8 cellular contexts compared by ENCODE assay signal in genomic region chr7:139230484-139230773, GRCh38. TPM values are rescaled to one million over a fixed set of nuclear protein-coding genes. Genes with fewer than 3 reads are reported as not detected.
DNase-seq lines count a peak whose midpoint lies in the region; ATAC-seq, FAIRE-seq and TF ChIP-seq lines count a peak whose summit lies in the region.

No MANE protein-coding gene starts in this region.

- H3K27ac Mint-ChIP-seq in chondrocyte (ENCODE audit: unreplicated experiment), result peak overlapping the region; percentile 99

- H3K9ac ChIP-seq in IMR-90 (ENCODE audit: low read depth, low read length), result peak overlapping the region; percentile 60
- peak overlapping the region; percentile 64 to 93 for H3K9ac ChIP-seq in mucosa of rectum (ENCODE audit: low read depth in 1 of 2, low read length in 2 of 2)

- in situ Hi-C loops in IMR-90 (cut with MboI; ENCODE audit: low sequenced_read_pairs), result no loop called here

- H2AK5ac ChIP-seq in IMR-90 (ENCODE audit: low read depth, low read length), result no peak overlapping the region

- no peak for FAIRE-seq in A549 (lab: Jason Lieb, UNC)

- no peak overlapping the region for H3K18ac ChIP-seq in IMR-90 (ENCODE audit: low read depth, low read length)

- H3K36me3 ChIP-seq in IMR-90 (ENCODE audit: control insufficient read depth, insufficient read depth, low read length), result no peaks in the 10 kb centered on the region
- no peaks in the 10 kb centered on the region for H3K36me3 ChIP-seq in mucosa of rectum (ENCODE audit: control insufficient read depth in 2 of 2, insufficient read depth in 2 of 2, low read length in 2 of 2)

- DNase-seq in A549 (ENCODE audit: low read depth in 1 of 2, low spot score in 1 of 2) (no peak), IMR-90 (no peak), chondrocyte (ENCODE audit: low spot score) (no peak), Kasumi-1 (lab: John Stamatoyannopoulos, UW) (no peak), NCI-H1092 (lab: John Stamatoyannopoulos, UW) (no peak), sciatic nerve (ENCODE audit: low spot score) (no peak), epidermal melanocyte (ENCODE audit: insufficient read length, low spot score) (no peak)

- peak overlapping the region; percentile 22; the same call in 1 of the 2 replicates for H4K91ac ChIP-seq in IMR-90 (ENCODE audit: insufficient read depth, low read depth, low read length)

- CTCF ChIA-PET in A549 (lab: Yijun Ruan, JAX), result interaction anchor here (0.6 to 1.1 kb wide), 3 partner anchors 12 to 110 kb away, joined by 3 to 5 read pairs (median 3); a partner anchor contains a TSS
- CTCF ChIA-PET in IMR-90 (lab: Yijun Ruan, JAX), result no interaction called here

- H3K56ac ChIP-seq in IMR-90 (ENCODE audit: extremely low read depth, insufficient read depth, low read length), result no peak overlapping the region

- peak overlapping the region; percentile 99 for H3K4me3 Mint-ChIP-seq in chondrocyte (ENCODE audit: unreplicated experiment)

- no TSS peak for BruUV-seq in IMR-90 (replicated peaks; lab: Mats Ljungman, UMichigan)

- no peaks in the 10 kb centered on the region for H3K9me3 Mint-ChIP-seq in chondrocyte (ENCODE audit: low read depth)

- H2AFZ ChIP-seq in IMR-90 (replicated peaks; ENCODE audit: low read length, poor library complexity), result peak overlapping the region; percentile 97

- intact Hi-C loops in IMR-90 (cut with micrococcal nuclease) (loop anchor here (2.0 to 5.0 kb wide), 2 partner anchors 98 to 122 kb away; partner anchors contain the start of gene ZC3HAV1), sciatic nerve (cut with DNase I) (no loop called here)

- H3K9me3 ChIP-seq in A549 (no peaks in the 10 kb centered on the region), IMR-90 (ENCODE audit: control insufficient read depth, insufficient read depth, low read length) (no peaks in the 10 kb centered on the region), mucosa of rectum (ENCODE audit: control insufficient read depth in 2 of 2, low read length in 2 of 2) (no peaks in the 10 kb centered on the region)

- peak overlapping the region; percentile 44 to 66 for H4K8ac ChIP-seq in IMR-90 (ENCODE audit: low read depth in 2 of 2, low read length in 2 of 2)

- TF ChIP-seq RAD21 in A549 (conservative IDR thresholded peaks at IDR 0.05 in 1 of 2, IDR thresholded peaks at IDR 0.05 in 1 of 2), result no peak
- TF ChIP-seq RAD21 in IMR-90 (IDR thresholded peaks at IDR 0.05; ENCODE audit: low read length), result no peak

- no peak for TF ChIP-seq EP300 in A549 (IDR thresholded peaks at IDR 0.05)

- no peak for ATAC-seq in A549
- no peak for ATAC-seq in IMR-90 (ENCODE audit: low read depth)
- no peak for ATAC-seq in sciatic nerve

- H2BK120ac ChIP-seq in IMR-90 (ENCODE audit: low read depth, low read length), result no peak overlapping the region

- no peaks in the 10 kb centered on the region for H3K9me1 ChIP-seq in IMR-90 (ENCODE audit: insufficient read depth, low read length)

- peak overlapping the region; percentile 19 for H2AK9ac ChIP-seq in IMR-90 (replicated peaks; ENCODE audit: low read depth, low read length, poor library complexity)

- peak overlapping the region; percentile 58 to 96 for H3K27ac ChIP-seq in A549
- peak overlapping the region; percentile 49 for H3K27ac ChIP-seq in IMR-90 (ENCODE audit: insufficient read depth, low read length)
- H3K27ac ChIP-seq in mucosa of rectum (ENCODE audit: low read depth in 2 of 2, low read length in 2 of 2), result peak overlapping the region; percentile 91 to 92

- TF ChIP-seq CTCF in A549 (IDR thresholded peaks at IDR 0.05) (no peak), IMR-90 (conservative IDR thresholded peaks at IDR 0.05; ENCODE audit: low read depth, low read length) (no peak), chondrocyte (IDR thresholded peaks at IDR 0.05) (no peak)

- H3K27me3 ChIP-seq in IMR-90 (ENCODE audit: control insufficient read depth, insufficient read depth, low read length) (no peaks in the 10 kb centered on the region), mucosa of rectum (ENCODE audit: control insufficient read depth in 2 of 2, insufficient read depth in 2 of 2, low read length in 2 of 2) (no peaks in the 10 kb centered on the region)

- H3K4me3 ChIP-seq in A549, result peak overlapping the region; percentile 78
- H3K4me3 ChIP-seq in IMR-90 (ENCODE audit: insufficient read depth, low read depth, low read length), result peak overlapping the region; percentile 87
- peak overlapping the region; percentile 87 to 98 for H3K4me3 ChIP-seq in mucosa of rectum (ENCODE audit: low read length in 2 of 2)

- H4K5ac ChIP-seq in IMR-90 (ENCODE audit: low read depth, low read length), result 0 out of 2 replicates have a peak overlapping the region, but pooled peaks have one; percentile 4

- peaks cover 7% of the 10 kb centered on the region; the same call in 1 of the 2 replicates for H4K20me1 ChIP-seq in IMR-90 (ENCODE audit: insufficient read depth, low read length)

- H3K4me1 ChIP-seq in A549 (peaks cover 32% of the 10 kb centered on the region), IMR-90 (ENCODE audit: control insufficient read depth, insufficient read depth, low read length) (no peaks in the 10 kb centered on the region), mucosa of rectum (ENCODE audit: control insufficient read depth in 2 of 2, insufficient read depth in 2 of 2, low read length in 2 of 2) (peaks cover 8 to 11% of the 10 kb centered on the region in 2 donors)

- TF ChIP-seq POLR2A in A549 (IDR thresholded peaks at IDR 0.05; ENCODE audit: low read length) (no peak), IMR-90 (IDR thresholded peaks at IDR 0.05; ENCODE audit: low read depth, low read length) (no peak)

- H3K4me1 Mint-ChIP-seq in chondrocyte (ENCODE audit: low read depth), result peaks cover 31% of the 10 kb centered on the region

- 0 out of 2 replicates have a peak overlapping the region, but pooled peaks have one; percentile 47 for H3K14ac ChIP-seq in IMR-90 (replicated peaks; ENCODE audit: low read depth, low read length)

- H2BK5ac ChIP-seq in IMR-90 (ENCODE audit: low read depth, low read length, poor library complexity, severe bottlenecking), result peak overlapping the region; percentile 9

- H3K4me2 ChIP-seq in A549 (peak overlapping the region; percentile 94), IMR-90 (ENCODE audit: low read depth, low read length) (peak overlapping the region; percentile 72)

- H3K27me3 Mint-ChIP-seq in chondrocyte (ENCODE audit: low read depth), result no peaks in the 10 kb centered on the region

- H2BK20ac ChIP-seq in IMR-90 (ENCODE audit: low read depth, low read length), result no peak overlapping the region

- POLR2A ChIA-PET in A549 (lab: Yijun Ruan, JAX), result no interaction called here
- POLR2A ChIA-PET in IMR-90 (lab: Charles Lee; ENCODE audit: unreplicated experiment), result no interaction called here

- no peak overlapping the region; the same call in 1 of the 2 replicates for H3K23ac ChIP-seq in IMR-90 (ENCODE audit: low read depth, low read length)

- H2BK15ac ChIP-seq in IMR-90 (ENCODE audit: low read depth, low read length), result no peak overlapping the region

- peaks cover 3% of the 10 kb centered on the region for H3K36me3 Mint-ChIP-seq in chondrocyte (ENCODE audit: low read depth)

- 23% methylated on average over 12 of the region's 12 CpGs for WGBS in A549 (ENCODE audit: missing lambda C conversion rate)
- no CpG with 5 or more reads among the region's 12 CpGs for WGBS in IMR-90 (ENCODE audit: extremely low coverage in 2 of 2, insufficient read length in 1 of 2), 2 experiments

- peak overlapping the region; percentile 14; the same call in 1 of the 2 replicates for H3K4ac ChIP-seq in IMR-90 (ENCODE audit: low read depth, low read length)

- H3K79me1 ChIP-seq in IMR-90 (ENCODE audit: low read depth in 1 of 2, low read length in 2 of 2), result peaks cover 5 to 6% of the 10 kb centered on the region in 2 experiments

- dilution Hi-C loops in IMR-90 (cut with HindIII; ENCODE audit: low sequenced_read_pairs, unreplicated experiment), result no loop called here

TF ChIP-seq in A549, 52 proteins besides CTCF, POLR2A, EP300 and RAD21:
- TF ChIP-seq HEYL (CRISPR knock-in tag; IDR thresholded peaks at IDR 0.05) (no peak), FOSB (CRISPR knock-in tag; IDR thresholded peaks at IDR 0.05) (0 out of 2 replicates have a peak, but pooled peaks have one; percentile 31)
TF ChIP-seq in A549: peak in this region for 1.

TF ChIP-seq in IMR-90, 13 proteins besides CTCF, POLR2A, EP300 and RAD21 (continues in another document):
- TF ChIP-seq USF2 (IDR thresholded peaks at IDR 0.05; ENCODE audit: low read depth, low read length), result no peak
- no peak for TF ChIP-seq MAFK (IDR thresholded peaks at IDR 0.05; ENCODE audit: low read depth, low read length)
- no peak for TF ChIP-seq MAZ (IDR thresholded peaks at IDR 0.05; ENCODE audit: borderline replicate concordance, low read depth, low read length)
- no peak for TF ChIP-seq NFE2L2 (IDR thresholded peaks at IDR 0.05; ENCODE audit: low read depth, low read length)
- TF ChIP-seq RCOR1 (IDR thresholded peaks at IDR 0.05; ENCODE audit: insufficient replicate concordance, low read length), result no peak
- TF ChIP-seq SMC3 (IDR thresholded peaks at IDR 0.05; ENCODE audit: low read depth, low read length), result no peak
- no peak for TF ChIP-seq CHD1 (IDR thresholded peaks at IDR 0.05; ENCODE audit: low read depth, low read length)

RNA-seq across cellular contexts. Expression of gene UBN2, which starts 0.6 kb away (rescaled TPM):
- 5.6 and 5.7 TPM in 2 replicates for polyA plus RNA-seq in A549 (2011; rRNA removed)
- 0.73 and 0.87 TPM in 2 replicates for polyA plus RNA-seq in A549 (2012; cell fraction: cytosol; rRNA removed)
- 1.2 and 1.8 TPM in 2 replicates for polyA plus RNA-seq in A549 (2012; cell fraction: nucleus; rRNA removed)
- 1.8 to 2.2 TPM (median 2.1 TPM) in 3 replicates for polyA plus RNA-seq in A549 (2017; fragmentation: RNase III; extraction: RNeasy Plus Mini Kit Qiagen cat#74134 plus additional on column Dnase treatment)
- 6.9 and 7.0 TPM in 2 replicates for polyA minus RNA-seq in A549 (2011; rRNA and poly(A)+ RNA removed)
- 2.3 and 3.6 TPM in 2 replicates for total RNA-seq in IMR-90 (2012; rRNA removed)
- polyA plus RNA-seq in IMR-90 (2012; rRNA removed), result 1.2 and 1.6 TPM in 2 replicates
- polyA plus RNA-seq in IMR-90 (2012; cell fraction: cytosol; rRNA removed), result 0.17 and 0.20 TPM in 2 replicates
- polyA plus RNA-seq in IMR-90 (2012; cell fraction: nucleus; rRNA removed; ENCODE audit: low replicate concordance), result 0.96 and 6.9 TPM in 2 replicates
- 13.5 to 20.4 TPM (median 15.7 TPM) in 3 replicates for total RNA-seq in chondrocyte
- 36.5 TPM for total RNA-seq in sciatic nerve
